1 cellular context compared by ENCODE assay signal in the genomic region with DNA sequence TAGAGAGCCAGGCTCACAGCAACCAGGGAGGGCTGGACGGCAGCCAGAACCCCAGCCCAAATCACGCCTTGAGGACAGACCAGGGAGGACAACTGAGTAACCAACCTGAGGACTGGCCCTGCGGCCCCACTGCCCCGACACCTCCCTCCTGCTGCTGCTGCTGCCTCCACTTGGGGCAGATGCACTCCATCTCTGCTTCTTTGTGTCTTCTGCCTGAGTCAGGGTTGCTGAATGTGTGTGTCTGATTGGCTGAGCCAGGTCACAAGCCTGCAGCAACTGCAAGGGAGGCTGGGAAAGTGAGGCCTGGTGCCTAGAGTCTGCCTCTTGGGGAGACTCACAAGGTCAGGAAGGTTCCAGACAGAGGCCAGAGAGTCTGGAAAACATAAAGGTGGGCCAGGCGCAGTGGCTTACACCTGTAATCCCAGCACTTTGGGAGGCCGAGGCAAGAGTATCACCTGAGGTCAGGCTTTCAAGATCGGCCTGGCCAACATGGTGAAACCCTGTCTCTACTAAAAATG.
TF ChIP-seq lines count a peak whose summit lies in the region.

No MANE protein-coding gene starts in this region.

TF ChIP-seq in Ishikawa, 13 proteins besides CTCF, POLR2A, EP300 and RAD21 (continued from another document):
- TF ChIP-seq, protein P1, sequence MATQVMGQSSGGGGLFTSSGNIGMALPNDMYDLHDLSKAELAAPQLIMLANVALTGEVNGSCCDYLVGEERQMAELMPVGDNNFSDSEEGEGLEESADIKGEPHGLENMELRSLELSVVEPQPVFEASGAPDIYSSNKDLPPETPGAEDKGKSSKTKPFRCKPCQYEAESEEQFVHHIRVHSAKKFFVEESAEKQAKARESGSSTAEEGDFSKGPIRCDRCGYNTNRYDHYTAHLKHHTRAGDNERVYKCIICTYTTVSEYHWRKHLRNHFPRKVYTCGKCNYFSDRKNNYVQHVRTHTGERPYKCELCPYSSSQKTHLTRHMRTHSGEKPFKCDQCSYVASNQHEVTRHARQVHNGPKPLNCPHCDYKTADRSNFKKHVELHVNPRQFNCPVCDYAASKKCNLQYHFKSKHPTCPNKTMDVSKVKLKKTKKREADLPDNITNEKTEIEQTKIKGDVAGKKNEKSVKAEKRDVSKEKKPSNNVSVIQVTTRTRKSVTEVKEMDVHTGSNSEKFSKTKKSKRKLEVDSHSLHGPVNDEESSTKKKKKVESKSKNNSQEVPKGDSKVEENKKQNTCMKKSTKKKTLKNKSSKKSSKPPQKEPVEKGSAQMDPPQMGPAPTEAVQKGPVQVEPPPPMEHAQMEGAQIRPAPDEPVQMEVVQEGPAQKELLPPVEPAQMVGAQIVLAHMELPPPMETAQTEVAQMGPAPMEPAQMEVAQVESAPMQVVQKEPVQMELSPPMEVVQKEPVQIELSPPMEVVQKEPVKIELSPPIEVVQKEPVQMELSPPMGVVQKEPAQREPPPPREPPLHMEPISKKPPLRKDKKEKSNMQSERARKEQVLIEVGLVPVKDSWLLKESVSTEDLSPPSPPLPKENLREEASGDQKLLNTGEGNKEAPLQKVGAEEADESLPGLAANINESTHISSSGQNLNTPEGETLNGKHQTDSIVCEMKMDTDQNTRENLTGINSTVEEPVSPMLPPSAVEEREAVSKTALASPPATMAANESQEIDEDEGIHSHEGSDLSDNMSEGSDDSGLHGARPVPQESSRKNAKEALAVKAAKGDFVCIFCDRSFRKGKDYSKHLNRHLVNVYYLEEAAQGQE (IDR thresholded peaks at IDR 0.05; ENCODE audit: low read depth) = no peak
